Comparison of ENCODE assay signal across 8 cellular contexts in the genomic region with DNA sequence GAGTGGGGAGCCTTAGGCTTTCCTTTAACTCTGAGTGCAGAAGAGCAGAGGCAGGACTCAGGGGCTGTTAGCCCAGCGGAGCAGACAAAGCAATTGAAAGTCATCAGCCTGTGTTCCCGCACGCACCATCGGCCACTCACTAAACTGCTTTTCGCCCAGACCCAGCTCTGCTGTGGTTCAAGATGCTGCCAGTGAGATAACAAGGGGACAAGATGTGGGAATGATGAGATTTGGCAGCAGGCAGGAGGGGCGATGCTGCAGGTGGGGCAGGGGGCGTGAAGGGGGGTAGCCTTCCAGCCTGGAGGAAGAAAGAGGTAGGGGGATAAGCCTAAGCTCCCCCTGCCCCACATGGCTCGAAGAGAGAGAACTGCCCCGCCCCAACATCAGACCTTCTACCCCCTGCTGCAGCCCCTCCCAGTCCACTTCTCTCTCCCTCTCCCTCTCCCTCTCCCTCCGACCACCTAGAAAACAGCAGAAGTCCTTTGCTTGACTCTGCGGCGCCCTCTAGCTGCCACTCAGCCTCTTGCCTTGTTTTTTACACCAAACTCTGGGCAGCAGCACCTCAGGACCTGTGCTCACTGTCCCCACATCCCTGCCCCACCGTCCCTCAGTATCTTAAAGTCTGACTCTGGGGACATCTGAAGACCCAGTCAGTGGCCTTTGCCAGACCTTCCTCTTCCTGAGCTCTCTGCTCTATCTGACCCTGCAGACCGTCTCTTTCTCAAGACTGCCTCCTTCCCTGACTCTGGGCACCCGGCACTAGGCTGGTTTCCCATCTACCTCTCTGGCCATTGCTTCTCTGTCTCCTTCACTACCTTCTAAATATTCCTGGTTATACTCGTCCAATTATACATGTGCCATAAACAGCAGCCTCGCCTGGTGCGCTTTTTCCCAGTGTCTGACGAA.
DNase-seq lines count a peak whose midpoint lies in the region; ATAC-seq lines count a peak whose summit lies in the region.

No MANE protein-coding gene starts in this region.

- peak; percentile 61 for DNase-seq in SIG-M5 treated with dmso at 0.1 percent for 504 hours (lab: John Stamatoyannopoulos, UW; ENCODE audit: unreplicated experiment)
- DNase-seq in SIG-M5 (lab: John Stamatoyannopoulos, UW) = no peak
- peak; percentile 41 for DNase-seq in NCI-H2171 (lab: John Stamatoyannopoulos, UW)
- DNase-seq in activated CD4-positive, alpha-beta T cell treated with anti-CD3 and anti-CD28 coated beads for 48 hours = peak; percentile 84
- peak; percentile 77 for DNase-seq in cerebellum (ENCODE audit: low spot score)
- peak; percentile 71 for DNase-seq in left lobe of liver (ENCODE audit: low spot score)
- DNase-seq in stimulated activated CD4-positive, alpha-beta T cell treated with anti-CD3 and anti-CD28 coated beads, TNF-alpha, amount 100 ng/mL, for 1 hour (ENCODE audit: low read depth in 3 of 3, low spot score in 1 of 3) = peak; percentile 14 to 43 (median 21)

- ATAC-seq in left lobe of liver (peak; percentile 83), HG03439 (IDR thresholded peaks at IDR 0.05; ENCODE audit: unreplicated experiment) (no peak)
